ENCODE assay signal across 8 cellular contexts in the genomic region with DNA sequence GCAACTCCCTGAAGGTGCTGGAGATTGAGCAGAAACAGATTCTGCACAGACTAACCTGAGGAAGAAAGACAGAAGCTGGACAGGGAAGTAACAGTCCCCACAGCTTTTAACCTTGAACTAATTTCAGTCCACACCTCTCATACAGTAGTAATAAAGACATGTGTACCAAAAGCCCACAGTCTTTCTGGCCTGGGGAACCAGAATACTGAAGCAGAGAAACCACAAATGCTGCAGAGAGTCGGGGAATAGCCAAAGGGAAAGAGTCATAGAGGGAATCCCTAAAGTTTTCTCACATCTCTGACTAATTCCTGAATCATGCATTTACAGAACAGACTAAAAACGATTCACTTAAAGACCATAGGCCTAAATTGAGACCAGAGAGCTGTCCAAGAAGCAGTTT.
DNase-seq lines count a peak whose midpoint lies in the region; ATAC-seq, FAIRE-seq and TF ChIP-seq lines count a peak whose summit lies in the region.

No MANE protein-coding gene starts in this region.

- peaks cover 10% of the 10 kb centered on the region for H3K27me3 Mint-ChIP-seq in activated T-helper 17 cell treated with anti-CD3 and anti-CD28 coated beads, Interleukin-2, amount 50 U/mL, for 72 hours

- ATAC-seq in GM18517 (IDR thresholded peaks at IDR 0.05; ENCODE audit: unreplicated experiment), result peak; percentile 59
- ATAC-seq in HG02852 (IDR thresholded peaks at IDR 0.05; ENCODE audit: unreplicated experiment), result peak; percentile 90
- ATAC-seq in activated T-helper 17 cell treated with anti-CD3 and anti-CD28 coated beads, Interleukin-2, amount 50 U/mL, for 72 hours (replicated peaks), result peak; percentile 78

- H3K4me1 ChIP-seq in mesodermal cell (ENCODE audit: control insufficient read depth, insufficient read depth, low read length, poor library complexity, severe bottlenecking) (peaks cover 5% of the 10 kb centered on the region), spleen (no peaks in the 10 kb centered on the region)

- H3K4me3 Mint-ChIP-seq in activated T-helper 17 cell treated with anti-CD3 and anti-CD28 coated beads, Interleukin-2, amount 50 U/mL, for 72 hours, result no peak overlapping the region

- H3K27ac ChIP-seq in mesodermal cell (ENCODE audit: low read depth, low read length, severe bottlenecking) (peak overlapping the region; percentile 3), spleen (no peak overlapping the region)

- intact Hi-C loops in spleen (cut with DNase I; ENCODE audit: low total_unique reads), result no loop called here

- H3K4me1 Mint-ChIP-seq in activated T-helper 17 cell treated with anti-CD3 and anti-CD28 coated beads, Interleukin-2, amount 50 U/mL, for 72 hours, result no peaks in the 10 kb centered on the region

- H3K4me3 ChIP-seq in mesodermal cell (ENCODE audit: extremely low read depth, insufficient read depth, low read length, poor library complexity, severe bottlenecking) (no peak overlapping the region), spleen (no peak overlapping the region)

- no peaks in the 10 kb centered on the region for H3K27me3 ChIP-seq in spleen (replicated peaks in 1 of 7)

- H3K36me3 ChIP-seq in mesodermal cell (ENCODE audit: control insufficient read depth, insufficient read depth, low read length) (no peaks in the 10 kb centered on the region), spleen (no peaks in the 10 kb centered on the region)

- no peak for TF ChIP-seq CTCF in spleen (IDR thresholded peaks at IDR 0.05 in 8 of 11, conservative IDR thresholded peaks at IDR 0.05 in 3 of 11)
- no peak for TF ChIP-seq CTCF in D721Med (IDR thresholded peaks at IDR 0.05; ENCODE audit: insufficient read depth, missing control alignments)

- no peaks in the 10 kb centered on the region for H3K9me3 Mint-ChIP-seq in activated T-helper 17 cell treated with anti-CD3 and anti-CD28 coated beads, Interleukin-2, amount 50 U/mL, for 72 hours

- H3K9me3 ChIP-seq in mesodermal cell (ENCODE audit: control insufficient read depth, low read length) (no peaks in the 10 kb centered on the region), spleen (peaks cover 0 to 4% (median 0%) of the 10 kb centered on the region in 8 donors)

- H3K36me3 Mint-ChIP-seq in activated T-helper 17 cell treated with anti-CD3 and anti-CD28 coated beads, Interleukin-2, amount 50 U/mL, for 72 hours (ENCODE audit: low read depth), result no peaks in the 10 kb centered on the region

- TF ChIP-seq POLR2A in spleen (IDR thresholded peaks at IDR 0.05), result no peak

- WGBS in mesodermal cell (ENCODE audit: insufficient coverage in 2 of 2), 2 experiments, result 13 to 83% methylated on average over 1 to 2 of the region's 2 CpGs
- WGBS in spleen, 5 donors, result 44 to 61% (median 47%) methylated on average over 2 of the region's 2 CpGs

- DNase-seq in spleen (no peak), D721Med (ENCODE audit: insufficient read length, low spot score) (no peak), activated gamma-delta T cell treated with Interleukin-2 at 50 U/mL for 16 hours (no peak)
- DNase-seq in activated naive CD4-positive, alpha-beta T cell treated with Interleukin-2 at 50 U/mL for 16 hours, result no peak

- no peak overlapping the region for H3K27ac Mint-ChIP-seq in activated T-helper 17 cell treated with anti-CD3 and anti-CD28 coated beads, Interleukin-2, amount 50 U/mL, for 72 hours

- no peak for FAIRE-seq in D721Med (lab: Jason Lieb, UNC)
